Comparison of ENCODE assay signal across 10 cellular contexts in the genomic region with DNA sequence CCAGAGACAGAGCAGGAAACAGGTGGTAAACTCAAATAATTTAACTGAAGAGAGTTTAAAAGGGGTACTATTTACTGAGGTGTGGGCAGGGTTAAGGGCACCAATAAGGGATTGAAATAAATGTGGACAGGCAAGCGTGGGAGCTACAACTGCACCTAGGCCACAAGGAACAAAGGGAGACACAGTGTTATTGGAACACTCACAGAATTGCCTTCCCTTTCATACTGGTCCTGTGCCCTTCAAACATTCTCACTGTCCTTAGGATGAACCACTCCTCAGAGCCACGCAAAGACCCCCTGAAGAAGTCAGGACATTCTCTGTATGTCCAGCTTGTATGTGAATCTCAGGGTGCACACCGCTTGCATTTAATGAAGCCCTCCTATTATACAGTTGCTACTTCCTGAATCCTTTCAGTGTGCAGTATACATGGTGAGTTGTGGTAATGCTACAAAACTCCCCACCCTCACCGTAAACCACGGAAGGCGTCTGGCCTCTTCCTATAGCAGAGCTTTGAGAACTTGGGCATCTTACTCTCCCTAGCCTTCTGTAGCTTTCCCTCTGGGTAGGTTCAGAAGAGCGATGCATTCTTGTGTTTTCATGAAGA. TPM values are rescaled to one million over a fixed set of nuclear protein-coding genes. Genes with fewer than 3 reads are reported as not detected.
A peak's percentile ranks its signal among the peaks of the same experiment; 100 is the strongest.
DNase-seq lines count a peak whose midpoint lies in the region; ATAC-seq and TF ChIP-seq lines count a peak whose summit lies in the region.
"Had no signal": no experiment of that assay in that cellular context is flagged by ENCODE, and none has a peak within 500 bp of the region (broad histone marks: within the 10 kb centered on the region; RNA-seq: fewer than 3 reads in every experiment).

No MANE protein-coding gene starts in this region.

- POLR2A ChIA-PET in activated CD8-positive, alpha-beta T cell treated with anti-CD3 and anti-CD28 coated beads, Interleukin-2, amount 10 ng/mL, durations not matched to agents 7 days and 5 days (lab: Charles Lee) = interaction anchor here (0.6 to 5.0 kb wide), 13 partner anchors 9 to 93 kb away, joined by 3 to 114 read pairs (median 4); a partner anchor contains a TSS

- TF ChIP-seq POLR2A in uterus (IDR thresholded peaks at IDR 0.05) = no peak

- H3K9me3 Mint-ChIP-seq in activated CD8-positive, alpha-beta T cell treated with anti-CD3 and anti-CD28 coated beads, Interleukin-2, amount 10 ng/mL, durations not matched to agents 7 days and 5 days (ENCODE audit: insufficient read depth) = no peaks in the 10 kb centered on the region

- CTCF ChIA-PET in activated CD8-positive, alpha-beta T cell treated with anti-CD3 and anti-CD28 coated beads, Interleukin-2, amount 10 ng/mL, durations not matched to agents 7 days and 5 days (lab: Charles Lee) = interaction anchor here (0.7 to 3.6 kb wide), 8 partner anchors 9 to 52 kb away, joined by 3 to 19 read pairs (median 6); a partner anchor contains a TSS

- peak overlapping the region; percentile 93 for H3K27ac Mint-ChIP-seq in activated CD8-positive, alpha-beta T cell treated with anti-CD3 and anti-CD28 coated beads, Interleukin-2, amount 10 ng/mL, durations not matched to agents 7 days and 5 days

- TF ChIP-seq CTCF in uterus (IDR thresholded peaks at IDR 0.05) = no peak

- H3K4me3 Mint-ChIP-seq in activated CD8-positive, alpha-beta T cell treated with anti-CD3 and anti-CD28 coated beads, Interleukin-2, amount 10 ng/mL, durations not matched to agents 7 days and 5 days = peak overlapping the region; percentile 67

- H3K9ac ChIP-seq in mucosa of rectum (ENCODE audit: low read depth in 1 of 2, low read length in 2 of 2) = no peak overlapping the region

- H3K4me3 ChIP-seq in mucosa of rectum (ENCODE audit: low read length in 2 of 2) = peak overlapping the region in 1 of 2 donors; percentile 44
- no peak overlapping the region for H3K4me3 ChIP-seq in uterus
- H3K4me3 ChIP-seq: SK-N-MC had no signal

- intact Hi-C loops in uterus (cut with DNase I; ENCODE audit: low total_unique reads) (no loop called here), left ventricle myocardium superior (cut with micrococcal nuclease) (no loop called here)

- H3K27me3 Mint-ChIP-seq in activated CD8-positive, alpha-beta T cell treated with anti-CD3 and anti-CD28 coated beads, Interleukin-2, amount 10 ng/mL, durations not matched to agents 7 days and 5 days (ENCODE audit: low read depth) = no peaks in the 10 kb centered on the region

- H3K4me1 ChIP-seq in mucosa of rectum (ENCODE audit: control insufficient read depth in 2 of 2, insufficient read depth in 2 of 2, low read length in 2 of 2) (peaks cover 0 to 3% of the 10 kb centered on the region in 2 donors), uterus (no peaks in the 10 kb centered on the region)

- H3K27ac ChIP-seq in mucosa of rectum (ENCODE audit: low read depth in 2 of 2, low read length in 2 of 2) = peak overlapping the region; percentile 34 to 74
- peak overlapping the region in 1 of 2 donors; percentile 77 for H3K27ac ChIP-seq in uterus
- H3K27ac ChIP-seq: 22Rv1, SK-N-MC had no signal

- H3K36me3 ChIP-seq in mucosa of rectum (ENCODE audit: control insufficient read depth in 2 of 2, insufficient read depth in 2 of 2, low read length in 2 of 2) (no peaks in the 10 kb centered on the region), uterus (no peaks in the 10 kb centered on the region)

- H3K27me3 ChIP-seq in mucosa of rectum (ENCODE audit: control insufficient read depth in 2 of 2, insufficient read depth in 2 of 2, low read length in 2 of 2) = no peaks in the 10 kb centered on the region
- H3K27me3 ChIP-seq in uterus = no peaks in the 10 kb centered on the region

- peak; percentile 22 for DNase-seq in NCI-H510A treated with DMSO at 0.1 percent for 48 hours (lab: John Stamatoyannopoulos, UW)
- no peak for DNase-seq in NCI-H510A (lab: John Stamatoyannopoulos, UW)
- DNase-seq in activated CD8-positive, alpha-beta T cell treated with anti-CD3 and anti-CD28 coated beads, Interleukin-2, amount 10 ng/mL, durations not matched to agents 7 days and 5 days = peak; percentile 87
- DNase-seq in uterus = no peak
- no peak for DNase-seq in NCI-H69 (lab: John Stamatoyannopoulos, UW)
- no peak for DNase-seq in left ventricle myocardium superior

- H3K9me3 ChIP-seq in mucosa of rectum (ENCODE audit: control insufficient read depth in 2 of 2, low read length in 2 of 2) (no peaks in the 10 kb centered on the region), uterus (no peaks in the 10 kb centered on the region)

- H3K36me3 Mint-ChIP-seq in activated CD8-positive, alpha-beta T cell treated with anti-CD3 and anti-CD28 coated beads, Interleukin-2, amount 10 ng/mL, durations not matched to agents 7 days and 5 days (ENCODE audit: low read depth) = no peaks in the 10 kb centered on the region

- ATAC-seq in HG03457 (IDR thresholded peaks at IDR 0.05; ENCODE audit: unreplicated experiment) = peak; percentile 93
- peak; percentile 91 for ATAC-seq in activated CD8-positive, alpha-beta T cell treated with anti-CD3 and anti-CD28 coated beads, Interleukin-2, amount 10 ng/mL, durations not matched to agents 7 days and 5 days
- ATAC-seq in left ventricle myocardium superior = no peak

- H3K4me1 Mint-ChIP-seq in activated CD8-positive, alpha-beta T cell treated with anti-CD3 and anti-CD28 coated beads, Interleukin-2, amount 10 ng/mL, durations not matched to agents 7 days and 5 days (ENCODE audit: low read depth) = peaks cover 63% of the 10 kb centered on the region

RNA-seq across cellular contexts. Expression of a gene that starts 9.6 kb away (rescaled TPM):
- 10 to 100 TPM; 45.6 to 47.2 TPM for total RNA-seq in activated CD8-positive, alpha-beta T cell treated with anti-CD3 and anti-CD28 coated beads, Interleukin-2, amount 10 ng/mL, durations not matched to agents 7 days and 5 days
- total RNA-seq in uterus (10 to 100 TPM; 15.1 to 75.9 (median 34.8) TPM), left ventricle myocardium superior (52.3 TPM)

RNA-seq across cellular contexts. Expression of a gene that starts 33.8 kb away (rescaled TPM):
- total RNA-seq in activated CD8-positive, alpha-beta T cell treated with anti-CD3 and anti-CD28 coated beads, Interleukin-2, amount 10 ng/mL, durations not matched to agents 7 days and 5 days = 100 to 1,000 TPM; 107 to 108 TPM
- total RNA-seq in uterus = 10 to 100 TPM in 3 of 4 donors, 1 to 10 TPM in 1; 6.7 to 63.2 (median 45.9) TPM
- 24.0 TPM for total RNA-seq in left ventricle myocardium superior

Comparison
In these comparisons a context has a peak if more than half of its experiments do, and no peak if none do; other contexts are left out.
1. DNase-seq: peak in NCI-H510A treated with DMSO at 0.1 percent for 48 hours (single experiment) and activated CD8-positive, alpha-beta T cell treated with anti-CD3 and anti-CD28 coated beads, Interleukin-2, amount 10 ng/mL, durations not matched to agents 7 days and 5 days (single experiment); none in NCI-H510A (single experiment), uterus (0 of 2), NCI-H69 (single experiment) and left ventricle myocardium superior (single experiment).